ENCODE assay signal across 23 cellular contexts in the genomic region with DNA sequence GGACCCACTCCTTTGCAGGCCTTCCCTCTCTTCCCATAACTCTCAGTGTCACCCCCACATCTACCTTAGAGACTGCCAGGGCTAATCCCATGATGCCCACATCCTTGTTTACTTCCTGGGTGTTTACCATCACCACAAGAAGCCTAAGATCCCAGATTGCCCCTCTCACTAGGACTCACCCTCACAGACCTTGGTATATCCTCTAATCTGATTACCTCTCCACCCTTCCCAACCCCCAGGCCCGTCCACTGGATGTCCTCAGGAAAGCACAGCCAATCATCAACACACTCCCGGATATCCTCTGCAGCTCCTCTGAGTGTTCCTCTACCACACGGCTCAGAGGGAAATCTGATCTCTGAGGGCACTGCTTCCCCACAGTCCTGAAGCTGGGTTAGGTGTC.
"Had no signal": no experiment of that assay in that cellular context is flagged by ENCODE, and none has a peak within 500 bp of the region (broad histone marks: within the 10 kb centered on the region; RNA-seq: fewer than 3 reads in every experiment).

No MANE protein-coding gene starts in this region.

- H3K27ac Mint-ChIP-seq: dendritic cell treated with granulocyte-macrophage colony-stimulating factor and Interleukin-4, amounts not matched to agents 40 ng/mL and 50 ng/mL, for 4 days; mesothelial cell of epicardium; naive B cell; naive thymus-derived CD8-positive, alpha-beta T cell had no signal

- H3K4me1 Mint-ChIP-seq: mesothelial cell of epicardium; naive B cell; naive thymus-derived CD8-positive, alpha-beta T cell had no signal

- H3K4me3 Mint-ChIP-seq: dendritic cell treated with granulocyte-macrophage colony-stimulating factor and Interleukin-4, amounts not matched to agents 40 ng/mL and 50 ng/mL, for 4 days; mesothelial cell of epicardium; naive B cell; naive thymus-derived CD8-positive, alpha-beta T cell had no signal

- H3K36me3 Mint-ChIP-seq: mesothelial cell of epicardium had no signal

- DNase-seq: colonic mucosa; cortex of kidney; dorsolateral prefrontal cortex; effector CD4-positive, alpha-beta T cell; effector memory CD4-positive, alpha-beta T cell; esophagus squamous epithelium; foreskin fibroblast; foreskin melanocyte; gastrocnemius medialis; glutamatergic neuron; head of caudate nucleus; heart right ventricle; hippocampal formation; left cardiac atrium; left lung; left ventricle myocardium superior; lower lobe of right lung; mesenchymal stem cell; mucosa of descending colon; naive B cell; naive thymus-derived CD8-positive, alpha-beta T cell had no signal

- H3K36me3 ChIP-seq: colonic mucosa, esophagus squamous epithelium, gastrocnemius medialis, heart right ventricle, left lung, lower lobe of right lung had no signal

- ATAC-seq: gastrocnemius medialis; heart right ventricle; left cardiac atrium; left lung; left ventricle myocardium superior; lower lobe of right lung; mucosa of descending colon; naive thymus-derived CD8-positive, alpha-beta T cell had no signal

- H3K4me3 ChIP-seq: colonic mucosa, dorsolateral prefrontal cortex, esophagus squamous epithelium, gastrocnemius medialis, heart right ventricle, left lung, lower lobe of right lung, mucosa of descending colon had no signal

- H3K27ac ChIP-seq: colonic mucosa, dorsolateral prefrontal cortex, esophagus squamous epithelium, gastrocnemius medialis, heart right ventricle, left lung, lower lobe of right lung had no signal

- H3K9me3 ChIP-seq: colonic mucosa, esophagus squamous epithelium, gastrocnemius medialis, heart right ventricle, left lung, lower lobe of right lung, mucosa of descending colon had no signal

- H3K4me1 ChIP-seq: colonic mucosa, gastrocnemius medialis, heart right ventricle, left lung, lower lobe of right lung had no signal

- H3K27me3 ChIP-seq: colonic mucosa had no signal
